ENCODE assay signal across 8 cellular contexts in the genomic region with DNA sequence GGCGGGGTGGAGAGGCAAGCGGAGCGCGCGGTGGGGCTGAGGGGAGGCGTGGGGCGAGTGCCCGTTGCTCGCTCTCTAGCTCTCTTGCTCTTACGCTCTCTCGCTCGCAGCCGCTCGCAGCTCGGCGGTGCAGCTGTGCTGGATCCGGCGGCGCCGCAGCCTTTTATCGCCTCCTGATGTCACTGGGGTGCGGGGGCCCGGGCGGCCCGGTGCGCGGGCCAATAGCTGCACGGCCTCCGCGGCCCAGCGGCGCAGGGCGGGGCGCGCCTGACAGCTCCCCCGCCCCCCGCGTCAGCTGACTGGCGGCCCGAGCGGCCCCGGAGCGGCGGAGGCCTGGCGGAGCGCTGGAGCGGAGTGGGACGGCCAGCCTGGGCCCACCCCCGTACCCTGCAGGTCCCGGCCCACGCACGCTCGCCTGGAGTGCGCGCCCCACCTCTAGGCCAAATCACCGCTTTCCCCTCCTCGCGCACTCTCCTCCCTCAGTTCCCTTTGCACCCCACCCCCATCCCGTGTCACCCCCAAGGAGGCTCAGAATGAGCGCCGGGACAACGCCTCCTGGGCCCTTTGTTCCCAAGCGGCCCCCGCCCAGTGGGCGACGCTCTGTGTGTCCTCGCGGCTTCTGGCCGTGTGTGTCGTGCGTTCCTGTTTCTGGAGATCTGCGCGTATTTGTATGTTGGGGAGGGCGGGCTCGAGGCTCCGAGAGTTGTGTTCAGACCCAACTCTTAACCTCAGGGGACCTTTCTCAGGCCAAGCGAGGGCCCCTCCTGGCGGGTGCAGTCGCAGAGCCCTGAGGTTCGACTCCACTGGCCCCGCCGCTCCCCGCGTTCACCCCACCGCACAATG. TPM values are rescaled to one million over a fixed set of nuclear protein-coding genes. Genes with fewer than 3 reads are reported as not detected.
A peak's percentile ranks its signal among the peaks of the same experiment; 100 is the strongest.
DNase-seq lines count a peak whose midpoint lies in the region; FAIRE-seq and TF ChIP-seq lines count a peak whose summit lies in the region.

Gene MAFB, minus strand, starts transcription at position 137 of the 843 bp plus-strand sequence. CDS start 386 bp downstream, outside the sequence.

- H3K9me3 ChIP-seq in BLaER1 (0 out of 2 replicates have a peak, but pooled peaks cover 6% of the 10 kb centered on the region), HUES64 (ENCODE audit: insufficient read depth, low read depth, low read length) (no peaks in the 10 kb centered on the region), keratinocyte (ENCODE audit: control insufficient read depth, low read depth, low read length) (no peaks in the 10 kb centered on the region)

- H3K27me3 ChIP-seq in BLaER1 (peaks cover 89% of the 10 kb centered on the region), HUES64 (ENCODE audit: insufficient read depth, low read length) (peaks cover 98% of the 10 kb centered on the region), keratinocyte (ENCODE audit: control insufficient read depth, extremely low read depth, insufficient read depth, low read length) (peaks cover 25% of the 10 kb centered on the region)

- H3K9me1 ChIP-seq in keratinocyte (ENCODE audit: control insufficient read depth, extremely low read depth, insufficient read depth, low read length), result no peaks in the 10 kb centered on the region

- no peak within 1 kb of the TSS for H3K27ac ChIP-seq in BLaER1
- H3K27ac ChIP-seq in HUES64 (ENCODE audit: low read depth, low read length), result no peak within 1 kb of the TSS; the same call in 1 of the 2 replicates
- H3K27ac ChIP-seq in keratinocyte (ENCODE audit: control insufficient read depth, insufficient read depth, low read length), result no peak within 1 kb of the TSS
- peak within 1 kb of the TSS; percentile 65 to 98 (median 91) for H3K27ac ChIP-seq in skin epidermis

- H4K20me1 ChIP-seq in BLaER1, result peaks cover 62% of the 10 kb centered on the region
- H4K20me1 ChIP-seq in keratinocyte (ENCODE audit: control insufficient read depth, extremely low read depth, insufficient read depth, low read length), result no peaks in the 10 kb centered on the region

- TF ChIP-seq CTCF in keratinocyte (optimal IDR thresholded peaks at IDR 0.05 in 1 of 3, IDR thresholded peaks at IDR 0.05 in 1 of 3, conservative IDR thresholded peaks at IDR 0.05 in 1 of 3; ENCODE audit: extremely low read depth in 1 of 3, insufficient read depth in 2 of 3, low read length in 3 of 3), result peak in 1 of 3 experiments; percentile 19

- no peak for FAIRE-seq in keratinocyte (lab: Jason Lieb, UNC)

- under 1% methylated on average over 85 of the region's 85 CpGs for WGBS in HUES64

- peak within 1 kb of the TSS; percentile 65; the same call in 1 of the 2 replicates for H3K9ac ChIP-seq in BLaER1
- H3K9ac ChIP-seq in HUES64 (ENCODE audit: low read depth, low read length), result 0 out of 2 replicates have a peak within 1 kb of the TSS, but pooled peaks have one; percentile 33
- peak within 1 kb of the TSS; percentile 75 for H3K9ac ChIP-seq in keratinocyte (ENCODE audit: control insufficient read depth, extremely low read depth, insufficient read depth, low read length)

- peak within 1 kb of the TSS; percentile 90 for H2AFZ ChIP-seq in keratinocyte (ENCODE audit: control insufficient read depth, low read length)

- no peaks in the 10 kb centered on the region for H3K36me3 ChIP-seq in BLaER1
- H3K36me3 ChIP-seq in HUES64 (ENCODE audit: insufficient read depth, low read length), result no peaks in the 10 kb centered on the region
- H3K36me3 ChIP-seq in keratinocyte (ENCODE audit: control insufficient read depth in 2 of 2, extremely low read depth in 1 of 2, insufficient read depth in 2 of 2, low read length in 2 of 2), result no peaks in the 10 kb centered on the region

- no peaks in the 10 kb centered on the region for H3K79me2 ChIP-seq in keratinocyte (ENCODE audit: control insufficient read depth, insufficient read depth, low read length)

- H3K4me1 ChIP-seq in BLaER1 (peaks cover 14% of the 10 kb centered on the region), HUES64 (ENCODE audit: insufficient read depth, low read length) (peaks cover 4% of the 10 kb centered on the region; the same call in 1 of the 2 replicates), keratinocyte (ENCODE audit: control insufficient read depth, extremely low read depth, insufficient read depth, low read length) (peaks cover 8% of the 10 kb centered on the region)

- DNase-seq in SK-N-DZ (ENCODE audit: low spot score), result peak; percentile 94
- DNase-seq in cerebellum (ENCODE audit: low spot score), result peak; percentile 85
- DNase-seq in keratinocyte (ENCODE audit: low read depth, low spot score), result no peak
- DNase-seq in NCI-H2081 treated with DMSO at 0.1 percent for 48 hours (lab: John Stamatoyannopoulos, UW), result no peak

- H3K4me2 ChIP-seq in BLaER1 (peak within 1 kb of the TSS; percentile 100), keratinocyte (ENCODE audit: control insufficient read depth, extremely low read depth, insufficient read depth, low read depth, low read length) (peak within 1 kb of the TSS; percentile 94)

- H3K4me3 ChIP-seq in BLaER1 (peak within 1 kb of the TSS; percentile 73), HUES64 (ENCODE audit: low read length) (peak within 1 kb of the TSS; percentile 59), keratinocyte (ENCODE audit: control insufficient read depth in 2 of 3, extremely low read depth in 1 of 3, insufficient read depth in 2 of 3, low read depth in 1 of 3, low read length in 3 of 3) (peak within 1 kb of the TSS; percentile 67 to 73 (median 69)), skin epidermis (peak within 1 kb of the TSS; percentile 49 to 80 (median 60))

- dilution Hi-C loops in keratinocyte (cut with MboI; ENCODE audit: extremely low pct_ligation_motif_present, low sequenced_read_pairs), result no loop called here

- peak; percentile 42 for TF ChIP-seq POLR2A in GM19099 (IDR thresholded peaks at IDR 0.05; ENCODE audit: extremely low read depth, insufficient read length, low read depth)

RNA-seq across cellular contexts. Expression of gene MAFB, which starts in this region (rescaled TPM):
- 1.8 TPM for polyA plus RNA-seq in HUES64 (2013, experiment 1 of 2)
- polyA plus RNA-seq in HUES64 (2013, experiment 2 of 2), result 1.7 TPM
- polyA plus RNA-seq in SK-N-DZ (2014; cell fraction: cytosol; rRNA removed), result 3.6 and 3.8 TPM in 2 replicates
- 2.0 and 4.6 TPM in 2 replicates for polyA plus RNA-seq in SK-N-DZ (2014; cell fraction: nucleus; rRNA removed)
- 4.0 TPM for total RNA-seq in cerebellum
- polyA plus RNA-seq in keratinocyte, result 0.70 to 3.9 TPM (median 1.7 TPM) in 3 replicates
- 12.1 TPM for polyA plus RNA-seq in keratinocyte (2011; ENCODE audit: low read depth)
- 2.1 and 2.4 TPM in 2 replicates for polyA plus RNA-seq in keratinocyte (2011; cell fraction: cytosol; rRNA removed)
- polyA plus RNA-seq in keratinocyte (2011; cell fraction: nucleus; rRNA removed), result 6.7 and 7.5 TPM in 2 replicates
- 1.3 and 16.8 TPM in 2 replicates for polyA plus RNA-seq in keratinocyte (2012; ENCODE audit: low replicate concordance)
- 0.85 to 3.0 TPM (median 1.5 TPM) in 3 replicates for polyA minus RNA-seq in keratinocyte
- 4.0 TPM for polyA minus RNA-seq in keratinocyte (2011; cell fraction: cytosol; rRNA and poly(A)+ RNA removed)
- 6.1 and 6.8 TPM in 2 replicates for polyA minus RNA-seq in keratinocyte (2011; cell fraction: nucleus; rRNA and poly(A)+ RNA removed)

Comparison
In these comparisons a context has a peak if more than half of its experiments do, and no peak if none do; other contexts are left out.
1. H3K27ac ChIP-seq: peak in skin epidermis (21 of 21); none in BLaER1 (single experiment), HUES64 (single experiment) and keratinocyte (single experiment).
2. DNase-seq: peak in SK-N-DZ (single experiment) and cerebellum (single experiment); none in keratinocyte (single experiment) and NCI-H2081 treated with DMSO at 0.1 percent for 48 hours (single experiment).
3. Peak in every context shown above with its lines, with median percentiles within 50 percentile points of each other: H3K4me3 ChIP-seq and H3K9ac ChIP-seq.